21 cellular contexts compared by ENCODE assay signal in genomic region chr1:204568576-204569206, GRCh38.
"Had no signal": no experiment of that assay in that cellular context is flagged by ENCODE, and none has a peak within 500 bp of the region (broad histone marks: within the 10 kb centered on the region; RNA-seq: fewer than 3 reads in every experiment).

No MANE protein-coding gene starts in this region.

- H3K36me3 ChIP-seq: ascending aorta, breast epithelium, right lobe of liver had no signal

- H3K27me3 Mint-ChIP-seq: activated CD4-positive, alpha-beta T cell treated with anti-CD3 and anti-CD28 coated beads, Interleukin-2, amount 10 ng/mL, durations not matched to agents 24 days and 14 days; stimulated activated memory B cell treated with anti-CD40 and anti-IgM and Interleukin-4, amounts not matched to agents 10 μg/mL and 1 μg/mL and 100 μg/mL, for 72 hours had no signal

- H3K4me1 ChIP-seq: ascending aorta, gastrocnemius medialis, left lung, psoas muscle, right lobe of liver, testis had no signal

- H3K4me3 Mint-ChIP-seq: activated CD4-positive, alpha-beta T cell treated with anti-CD3 and anti-CD28 coated beads, Interleukin-2, amount 10 ng/mL, durations not matched to agents 24 days and 14 days; activated CD8-positive, alpha-beta T cell treated with anti-CD3 and anti-CD28 coated beads, Interleukin-2, amount 10 ng/mL, durations not matched to agents 7 days and 5 days; nephron progenitor cell; stimulated activated memory B cell treated with anti-CD40 and anti-IgM and Interleukin-4, amounts not matched to agents 10 μg/mL and 1 μg/mL and 100 μg/mL, for 72 hours had no signal

- H3K9me3 ChIP-seq: ascending aorta, breast epithelium, gastrocnemius medialis, heart left ventricle, left lung, psoas muscle, right lobe of liver, testis had no signal

- H3K4me3 ChIP-seq: ascending aorta, breast epithelium, gastrocnemius medialis, heart left ventricle, left lung, psoas muscle, right lobe of liver, smooth muscle cell, testis had no signal

- H3K27ac ChIP-seq: ascending aorta, gastrocnemius medialis, heart left ventricle, left lung, psoas muscle, right lobe of liver, testis had no signal

- DNase-seq: activated CD4-positive, alpha-beta T cell treated with anti-CD3 and anti-CD28 coated beads, Interleukin-2, amount 10 ng/mL, durations not matched to agents 24 days and 14 days; activated CD8-positive, alpha-beta memory T cell treated with anti-CD3 and anti-CD28 coated beads, Interleukin-2, amount 50 U/mL, for 48 hours; activated CD8-positive, alpha-beta T cell treated with anti-CD3 and anti-CD28 coated beads, Interleukin-2, amount 10 ng/mL, durations not matched to agents 7 days and 5 days; activated gamma-delta T cell; cortex of kidney; gastrocnemius medialis; heart left ventricle; kidney; left lung; midbrain; nephron progenitor cell; psoas muscle; right lobe of liver; stimulated activated CD4-positive, alpha-beta T cell treated with anti-CD3 and anti-CD28 coated beads, Interleukin-4, amount 100 ng/mL, for 24 hours; T-helper 1 cell; T1000; testis had no signal

- H3K9me3 Mint-ChIP-seq: activated CD4-positive, alpha-beta T cell treated with anti-CD3 and anti-CD28 coated beads, Interleukin-2, amount 10 ng/mL, durations not matched to agents 24 days and 14 days; nephron progenitor cell; stimulated activated memory B cell treated with anti-CD40 and anti-IgM and Interleukin-4, amounts not matched to agents 10 μg/mL and 1 μg/mL and 100 μg/mL, for 72 hours had no signal

- H3K4me2 ChIP-seq: smooth muscle cell had no signal

- ATAC-seq: activated CD8-positive, alpha-beta T cell treated with anti-CD3 and anti-CD28 coated beads, Interleukin-2, amount 10 ng/mL, durations not matched to agents 7 days and 5 days; gastrocnemius medialis; heart left ventricle; left lung; psoas muscle; right lobe of liver; stimulated activated memory B cell treated with anti-CD40 and anti-IgM and Interleukin-4, amounts not matched to agents 10 μg/mL and 1 μg/mL and 100 μg/mL, for 72 hours had no signal

- H3K27me3 ChIP-seq: ascending aorta, breast epithelium, gastrocnemius medialis, heart left ventricle, left lung, right lobe of liver, testis had no signal

- H3K27ac Mint-ChIP-seq: activated CD4-positive, alpha-beta T cell treated with anti-CD3 and anti-CD28 coated beads, Interleukin-2, amount 10 ng/mL, durations not matched to agents 24 days and 14 days; nephron progenitor cell; stimulated activated memory B cell treated with anti-CD40 and anti-IgM and Interleukin-4, amounts not matched to agents 10 μg/mL and 1 μg/mL and 100 μg/mL, for 72 hours had no signal
